In the genomic region with DNA sequence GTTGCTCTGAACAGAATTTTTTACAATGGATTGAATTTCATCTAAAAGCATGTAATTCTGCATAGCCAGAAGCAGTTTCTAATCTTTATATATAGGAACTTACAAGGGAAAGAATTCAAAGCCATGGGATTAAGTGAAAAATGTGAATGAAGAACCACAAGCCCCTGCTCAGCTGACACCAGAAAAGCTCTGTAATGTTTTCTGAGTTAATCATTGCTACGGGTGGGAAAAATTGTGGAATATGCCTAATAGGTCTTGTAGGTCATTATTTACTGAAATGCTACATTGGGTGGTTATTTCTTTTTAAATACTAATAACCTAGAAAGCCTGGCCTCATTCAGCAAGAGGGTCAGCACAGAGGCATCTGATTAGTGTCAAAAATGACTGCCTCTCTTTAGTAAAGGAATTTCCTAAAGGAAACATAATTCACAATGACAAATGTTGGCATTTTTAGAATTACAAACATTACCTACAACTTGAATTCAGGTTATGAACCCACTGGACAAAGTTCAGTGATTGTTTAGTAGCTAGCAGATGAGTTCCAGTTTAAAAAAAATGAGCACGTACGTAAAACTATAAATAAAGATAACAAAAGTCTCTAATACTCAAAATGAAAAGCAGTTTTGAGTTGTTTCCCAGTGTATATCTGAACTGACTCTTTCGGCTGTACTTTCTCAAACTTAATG, we compare ENCODE assay signal across 16 cellular contexts.
DNase-seq lines count a peak whose midpoint lies in the region; ATAC-seq and TF ChIP-seq lines count a peak whose summit lies in the region.
"Had no signal": no experiment of that assay in that cellular context is flagged by ENCODE, and none has a peak within 500 bp of the region (broad histone marks: within the 10 kb centered on the region; RNA-seq: fewer than 3 reads in every experiment).

No MANE protein-coding gene starts in this region.

- no peak overlapping the region for H2BK15ac ChIP-seq in mesenchymal stem cell (ENCODE audit: low read depth, poor library complexity, severe bottlenecking)

- H3K27me3 Mint-ChIP-seq in nephron progenitor cell (ENCODE audit: low read depth, poor library complexity): peaks cover 5% of the 10 kb centered on the region
- no peaks in the 10 kb centered on the region for H3K27me3 Mint-ChIP-seq in natural killer cell (ENCODE audit: low read depth in 2 of 2)
- H3K27me3 Mint-ChIP-seq: activated naive CD4-positive, alpha-beta T cell treated with anti-CD3 and anti-CD28 coated beads, Interleukin-2, amount 10 ng/mL, durations not matched to agents 7 days and 5 days had no signal

- no peak overlapping the region for H3K4ac ChIP-seq in mesenchymal stem cell (ENCODE audit: low read depth in 1 of 2, low read length in 2 of 2)

- H2BK12ac ChIP-seq in mesenchymal stem cell (ENCODE audit: low read length in 2 of 2): no peak overlapping the region

- H3K4me1 ChIP-seq in mesenchymal stem cell (ENCODE audit: control insufficient read depth, insufficient read depth, low read depth, low read length) (no peaks in the 10 kb centered on the region), aorta (ENCODE audit: control insufficient read depth in 1 of 2, insufficient read depth in 2 of 2, low read length in 2 of 2) (no peaks in the 10 kb centered on the region), vagina (no peaks in the 10 kb centered on the region)
- H3K4me1 ChIP-seq: neural progenitor cell had no signal

- TF ChIP-seq POLR2A in vagina (IDR thresholded peaks at IDR 0.05): no peak

- intact Hi-C loops in aorta (cut with DNase I) (no loop called here), vagina (cut with DNase I) (no loop called here), natural killer cell (cut with micrococcal nuclease) (no loop called here)

- no peak overlapping the region for H3K23ac ChIP-seq in mesenchymal stem cell (ENCODE audit: low read length in 2 of 2)

- TF ChIP-seq CTCF in AG09319 (IDR thresholded peaks at IDR 0.05; ENCODE audit: low read depth, low read length) (no peak), nephron progenitor cell (IDR thresholded peaks at IDR 0.05) (no peak), vagina (IDR thresholded peaks at IDR 0.05) (no peak), natural killer cell (IDR thresholded peaks at IDR 0.05) (no peak)

- no peak overlapping the region for H3K14ac ChIP-seq in mesenchymal stem cell (ENCODE audit: low read length in 2 of 2)

- no peak overlapping the region for H2BK5ac ChIP-seq in mesenchymal stem cell (ENCODE audit: low read depth, low read length, poor library complexity, severe bottlenecking)

- H3K9me3 Mint-ChIP-seq in nephron progenitor cell (peaks cover 15% of the 10 kb centered on the region), natural killer cell (peaks cover 5 to 6% of the 10 kb centered on the region in 2 donors)

- H4K8ac ChIP-seq in mesenchymal stem cell (ENCODE audit: low read length): no peak overlapping the region

- H3K27ac ChIP-seq in mesenchymal stem cell (ENCODE audit: low read length, poor library complexity, severe bottlenecking) (peak overlapping the region; percentile 68), aorta (ENCODE audit: low read depth in 1 of 2, low read length in 2 of 2) (no peak overlapping the region), vagina (no peak overlapping the region)
- H3K27ac ChIP-seq: coronary artery, neural progenitor cell, SK-N-MC, transverse colon had no signal

- no peaks in the 10 kb centered on the region for H3K27me3 ChIP-seq in mesenchymal stem cell (ENCODE audit: control insufficient read depth in 1 of 2, insufficient read depth in 1 of 2, low read length in 2 of 2)
- no peaks in the 10 kb centered on the region for H3K27me3 ChIP-seq in aorta (ENCODE audit: control insufficient read depth in 1 of 2, insufficient read depth in 2 of 2, low read length in 1 of 2)
- no peaks in the 10 kb centered on the region for H3K27me3 ChIP-seq in vagina
- H3K27me3 ChIP-seq: neural progenitor cell, transverse colon had no signal

- no peak overlapping the region for H3K18ac ChIP-seq in mesenchymal stem cell (ENCODE audit: low read depth in 1 of 2, low read length in 2 of 2)

- H3K4me3 Mint-ChIP-seq in nephron progenitor cell (no peak overlapping the region), natural killer cell (no peak overlapping the region)
- H3K4me3 Mint-ChIP-seq: activated naive CD4-positive, alpha-beta T cell treated with anti-CD3 and anti-CD28 coated beads, Interleukin-2, amount 10 ng/mL, durations not matched to agents 7 days and 5 days; neural progenitor cell had no signal

- no peak overlapping the region for H4K91ac ChIP-seq in mesenchymal stem cell (ENCODE audit: low read length)

- H3K9me3 ChIP-seq in mesenchymal stem cell (ENCODE audit: control insufficient read depth, low read length): no peaks in the 10 kb centered on the region
- no peaks in the 10 kb centered on the region for H3K9me3 ChIP-seq in aorta (ENCODE audit: control insufficient read depth, low read length)
- H3K9me3 ChIP-seq in vagina: no peaks in the 10 kb centered on the region
- H3K9me3 ChIP-seq: transverse colon had no signal

- H2AK5ac ChIP-seq in mesenchymal stem cell (ENCODE audit: low read length, severe bottlenecking): no peak overlapping the region

- H3K4me2 ChIP-seq in mesenchymal stem cell (ENCODE audit: low read length, poor library complexity, severe bottlenecking): no peak overlapping the region
- H3K4me2 ChIP-seq: neural progenitor cell had no signal

- no peak for ATAC-seq in aorta (ENCODE audit: low FRiP score)
- no peak for ATAC-seq in natural killer cell

- DNase-seq in AG09319 (ENCODE audit: extremely low read depth, low read depth) (peak; percentile 38), LHCN-M2 (ENCODE audit: low read depth) (peak; percentile 78), dermis blood vessel endothelial cell (peak; percentile 80), mesenchymal stem cell (peak; percentile 87), aorta (no peak), nephron progenitor cell (no peak), vagina (ENCODE audit: extremely low spot score in 2 of 2) (no peak), natural killer cell (no peak)
- DNase-seq: activated CD8-positive, alpha-beta memory T cell treated with anti-CD3 and anti-CD28 coated beads, Interleukin-2, amount 50 U/mL, for 4 hours; activated naive CD4-positive, alpha-beta T cell treated with anti-CD3 and anti-CD28 coated beads, Interleukin-2, amount 10 ng/mL, durations not matched to agents 7 days and 5 days; NCI-H2081; stimulated activated CD4-positive, alpha-beta T cell treated with anti-CD3 and anti-CD28 coated beads, Interleukin-12 subunit alpha, Interleukin-12 subunit beta, amount 100 ng/mL, for 4 hours; transverse colon had no signal

- no peak overlapping the region for H2BK120ac ChIP-seq in mesenchymal stem cell (ENCODE audit: low read depth, low read length)

- H3K36me3 ChIP-seq in mesenchymal stem cell (ENCODE audit: control insufficient read depth in 1 of 2, insufficient read depth in 2 of 2, low read depth in 1 of 2, low read length in 2 of 2): no peaks in the 10 kb centered on the region
- H3K36me3 ChIP-seq in aorta (ENCODE audit: control insufficient read depth in 1 of 2, insufficient read depth in 2 of 2, low read length in 1 of 2): no peaks in the 10 kb centered on the region
- H3K36me3 ChIP-seq in vagina: no peaks in the 10 kb centered on the region
- H3K36me3 ChIP-seq: neural progenitor cell, transverse colon had no signal

- H3K4me3 ChIP-seq in mesenchymal stem cell (ENCODE audit: insufficient read depth in 1 of 2, low read depth in 1 of 2, low read length in 2 of 2) (no peak overlapping the region), aorta (ENCODE audit: low read length in 2 of 2) (no peak overlapping the region), vagina (no peak overlapping the region)
- H3K4me3 ChIP-seq: coronary artery, neural progenitor cell, SK-N-MC, transverse colon had no signal

- H3K79me1 ChIP-seq in mesenchymal stem cell (replicated peaks; ENCODE audit: low read length, poor library complexity, severe bottlenecking): no peaks in the 10 kb centered on the region

- WGBS in mesenchymal stem cell: 0% methylated on average over 1 of the region's 4 CpGs
- 33 to 35% methylated on average over 4 of the region's 4 CpGs for WGBS in aorta, 2 donors

- no peak overlapping the region for H3K9ac ChIP-seq in mesenchymal stem cell (ENCODE audit: low read length)
- H3K9ac ChIP-seq: neural progenitor cell had no signal

- H3K36me3 Mint-ChIP-seq in nephron progenitor cell (ENCODE audit: low read depth) (peaks cover 8% of the 10 kb centered on the region), natural killer cell (no peaks in the 10 kb centered on the region)
- H3K36me3 Mint-ChIP-seq: activated naive CD4-positive, alpha-beta T cell treated with anti-CD3 and anti-CD28 coated beads, Interleukin-2, amount 10 ng/mL, durations not matched to agents 7 days and 5 days; neural progenitor cell had no signal

- H2AFZ ChIP-seq in mesenchymal stem cell (ENCODE audit: low read depth, low read length): no peak overlapping the region
- H2AFZ ChIP-seq: neural progenitor cell had no signal

- peaks cover 33% of the 10 kb centered on the region for H3K4me1 Mint-ChIP-seq in nephron progenitor cell
- H3K4me1 Mint-ChIP-seq in natural killer cell: no peaks in the 10 kb centered on the region
- H3K4me1 Mint-ChIP-seq: activated naive CD4-positive, alpha-beta T cell treated with anti-CD3 and anti-CD28 coated beads, Interleukin-2, amount 10 ng/mL, durations not matched to agents 7 days and 5 days had no signal

- H3K27ac Mint-ChIP-seq in nephron progenitor cell: no peak overlapping the region
- no peak overlapping the region for H3K27ac Mint-ChIP-seq in natural killer cell
- H3K27ac Mint-ChIP-seq: activated naive CD4-positive, alpha-beta T cell treated with anti-CD3 and anti-CD28 coated beads, Interleukin-2, amount 10 ng/mL, durations not matched to agents 7 days and 5 days had no signal

Comparison
In these comparisons a context has a peak if more than half of its experiments do, and no peak if none do; other contexts are left out.
1. DNase-seq: peak in AG09319 (single experiment), LHCN-M2 (single experiment), dermis blood vessel endothelial cell (single experiment) and mesenchymal stem cell (single experiment); none in aorta (0 of 2), nephron progenitor cell (single experiment), vagina (0 of 2) and natural killer cell (single experiment).